Comparison of ENCODE assay signal across 8 cellular contexts in the genomic region with DNA sequence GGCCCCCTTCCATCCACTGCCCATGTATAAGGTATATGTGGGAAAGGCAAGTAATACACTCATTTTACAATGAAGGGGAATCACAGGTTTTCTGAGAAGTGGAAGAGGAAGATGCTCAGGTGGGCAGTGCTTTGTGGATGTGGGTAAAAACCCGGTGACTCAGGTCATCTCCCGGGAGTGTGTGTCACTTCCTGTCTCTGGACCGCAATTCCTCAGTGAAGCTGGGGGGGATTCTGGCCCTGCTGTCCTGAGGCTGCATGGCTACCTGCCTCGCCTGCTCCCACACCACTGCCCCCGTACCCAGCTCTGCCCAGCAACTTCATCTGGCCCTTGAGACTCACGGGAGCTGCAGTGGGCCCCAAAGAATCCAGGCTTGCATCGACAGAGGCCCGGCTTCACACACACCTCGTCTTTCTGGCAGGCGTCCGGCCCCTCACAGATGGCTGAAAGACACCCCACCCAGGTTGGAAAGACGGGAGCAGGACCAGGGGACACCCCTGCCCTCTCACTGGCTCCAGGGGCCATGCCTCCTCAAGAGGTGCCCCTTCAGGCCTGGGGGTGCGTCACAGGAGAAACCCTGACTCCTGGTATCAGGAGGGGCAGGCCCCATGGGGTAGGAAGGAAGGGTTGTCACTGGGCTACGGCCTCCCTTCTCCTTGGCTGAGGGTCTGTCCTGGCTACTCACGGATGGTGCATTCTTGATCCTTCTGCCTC. TPM values are rescaled to one million over a fixed set of nuclear protein-coding genes. Genes with fewer than 3 reads are reported as not detected.
DNase-seq lines count a peak whose midpoint lies in the region; ATAC-seq, FAIRE-seq and TF ChIP-seq lines count a peak whose summit lies in the region.

No MANE protein-coding gene starts in this region.

- no peak for DNase-seq in CD4-positive, alpha-beta memory T cell
- peak; percentile 92 for DNase-seq in HT1080 (ENCODE audit: low read depth)
- DNase-seq in astrocyte (ENCODE audit: low read depth) = no peak
- no peak for DNase-seq in NCI-H524 (lab: John Stamatoyannopoulos, UW)
- no peak for DNase-seq in NCI-H2029 treated with DMSO at 0.1 percent for 48 hours (lab: John Stamatoyannopoulos, UW)

- no peaks in the 10 kb centered on the region for H3K36me3 ChIP-seq in CD4-positive, alpha-beta memory T cell (ENCODE audit: insufficient read depth, low read length)
- no peaks in the 10 kb centered on the region for H3K36me3 ChIP-seq in astrocyte (ENCODE audit: insufficient read depth, low read length)

- H3K79me2 ChIP-seq in astrocyte (ENCODE audit: insufficient read depth, low read length) = no peaks in the 10 kb centered on the region

- no peak overlapping the region for H3K4me3 ChIP-seq in CD4-positive, alpha-beta memory T cell (ENCODE audit: low read length in 2 of 2)
- H3K4me3 ChIP-seq in astrocyte (ENCODE audit: insufficient read depth, low read depth, low read length) (peak overlapping the region; percentile 48), mononuclear cell (ENCODE audit: low read length) (peak overlapping the region; percentile 37)

- FAIRE-seq in astrocyte (lab: Jason Lieb, UNC) = no peak

- H3K9me3 Mint-ChIP-seq in CD4-positive, alpha-beta memory T cell = no peaks in the 10 kb centered on the region
- H3K9me3 Mint-ChIP-seq in astrocyte (ENCODE audit: unreplicated experiment) = no peaks in the 10 kb centered on the region

- ATAC-seq in GM19452 (IDR thresholded peaks at IDR 0.05; ENCODE audit: unreplicated experiment) = no peak
- no peak for ATAC-seq in HG03354 (IDR thresholded peaks at IDR 0.05; ENCODE audit: poor library complexity, severe bottlenecking, unreplicated experiment)

- H3K27me3 Mint-ChIP-seq in CD4-positive, alpha-beta memory T cell = no peaks in the 10 kb centered on the region
- H3K27me3 Mint-ChIP-seq in astrocyte (ENCODE audit: low read depth, unreplicated experiment) = peaks cover 2% of the 10 kb centered on the region

- no peaks in the 10 kb centered on the region for H3K27me3 ChIP-seq in CD4-positive, alpha-beta memory T cell (ENCODE audit: insufficient read depth, low read length)
- H3K27me3 ChIP-seq in astrocyte (ENCODE audit: insufficient read depth, low read length) (no peaks in the 10 kb centered on the region), mononuclear cell (ENCODE audit: insufficient read depth, low read length) (no peaks in the 10 kb centered on the region)

- CTCF ChIA-PET in CD4-positive, alpha-beta memory T cell (lab: Charles Lee; ENCODE audit: partially characterized antibody) = no interaction called here

- H3K27ac Mint-ChIP-seq in CD4-positive, alpha-beta memory T cell = peak overlapping the region in 6 of 7 donors; percentile 8 to 90 (median 27)
- H3K27ac Mint-ChIP-seq in astrocyte (ENCODE audit: unreplicated experiment) = no peak overlapping the region

- POLR2A ChIA-PET in CD4-positive, alpha-beta memory T cell (lab: Charles Lee; ENCODE audit: partially characterized antibody) = interaction anchor here (0.7 to 1.4 kb wide), 2 partner anchors 16 to 748 kb away, joined by 3 to 4 read pairs; a partner anchor contains a TSS

- peaks cover under 1% of the 10 kb centered on the region for H4K20me1 ChIP-seq in astrocyte (ENCODE audit: insufficient read depth, low read length)

- intact Hi-C loops in CD4-positive, alpha-beta memory T cell (cut with micrococcal nuclease) = loop anchor here (5.0 to 10.0 kb wide), 5 partner anchors 38 to 620 kb away; a partner anchor contains a TSS

- H3K9me3 ChIP-seq in CD4-positive, alpha-beta memory T cell (ENCODE audit: control insufficient read depth in 1 of 2, low read length in 2 of 2) = no peaks in the 10 kb centered on the region
- H3K9me3 ChIP-seq in astrocyte (ENCODE audit: insufficient read depth, low read depth, low read length) (no peaks in the 10 kb centered on the region), mononuclear cell (ENCODE audit: low read depth, low read length) (no peaks in the 10 kb centered on the region)

- H3K27ac ChIP-seq in CD4-positive, alpha-beta memory T cell (ENCODE audit: low read depth, low read length) = no peak overlapping the region
- no peak overlapping the region for H3K27ac ChIP-seq in astrocyte (ENCODE audit: low read depth, low read length)

- peak overlapping the region; percentile 84 for H3K4me2 ChIP-seq in astrocyte (ENCODE audit: low read length)

- H3K36me3 Mint-ChIP-seq in CD4-positive, alpha-beta memory T cell = peaks cover 0 to 1% of the 10 kb centered on the region in 2 donors
- peaks cover 2% of the 10 kb centered on the region for H3K36me3 Mint-ChIP-seq in astrocyte (ENCODE audit: low read depth, unreplicated experiment)

- peaks cover 21% of the 10 kb centered on the region for H3K4me1 ChIP-seq in CD4-positive, alpha-beta memory T cell (ENCODE audit: insufficient read depth, low read length)
- H3K4me1 ChIP-seq in astrocyte (ENCODE audit: insufficient read depth, low read length) (peaks cover 25% of the 10 kb centered on the region), mononuclear cell (ENCODE audit: insufficient read depth, low read length) (peaks cover 50% of the 10 kb centered on the region)

- no peak overlapping the region for H2AFZ ChIP-seq in astrocyte (ENCODE audit: low read depth, low read length)

- H3K4me1 Mint-ChIP-seq in CD4-positive, alpha-beta memory T cell = peaks cover 5 to 27% (median 14%) of the 10 kb centered on the region in 4 donors
- peaks cover 17% of the 10 kb centered on the region for H3K4me1 Mint-ChIP-seq in astrocyte (ENCODE audit: low read depth, unreplicated experiment)

- H3K4me3 Mint-ChIP-seq in CD4-positive, alpha-beta memory T cell = peak overlapping the region; percentile 69 to 94 (median 80)
- peak overlapping the region; percentile 79 for H3K4me3 Mint-ChIP-seq in astrocyte (ENCODE audit: unreplicated experiment)

- peak overlapping the region; percentile 38 for H3K9ac ChIP-seq in astrocyte (ENCODE audit: low read length)

- no peak for TF ChIP-seq CTCF in astrocyte (IDR thresholded peaks at IDR 0.05; ENCODE audit: insufficient read depth, low read depth, low read length)

RNA-seq across cellular contexts. Expression of a gene that starts 0.9 kb away (rescaled TPM):
- total RNA-seq in CD4-positive, alpha-beta memory T cell = 1 to 10 TPM; 1.6 TPM
- under 1 TPM in 1 of 2 donors, not detected in 1; 0.21 TPM for polyA plus RNA-seq in CD4-positive, alpha-beta memory T cell
- 1.5 and 2.5 TPM in 2 replicates for total RNA-seq in HT1080 (2014; rRNA removed; shearing (Covaris generic))
- polyA plus RNA-seq in HT1080 (2015; cell fraction: cytosol; rRNA removed) = 1.2 and 1.6 TPM in 2 replicates
- polyA plus RNA-seq in HT1080 (2015; cell fraction: nucleus; rRNA removed) = 2.1 and 2.8 TPM in 2 replicates
- total RNA-seq in astrocyte (2.9 and 3.9 TPM in 2 replicates), mononuclear cell (4.6 TPM)

RNA-seq across cellular contexts. Expression of a gene that starts 5.0 kb away (rescaled TPM):
- total RNA-seq in CD4-positive, alpha-beta memory T cell = 1 to 10 TPM; 2.0 to 2.2 TPM
- 1 to 10 TPM; 4.2 to 4.9 TPM for polyA plus RNA-seq in CD4-positive, alpha-beta memory T cell
- total RNA-seq in HT1080 (2014; rRNA removed; shearing (Covaris generic)) = 8.0 and 8.9 TPM in 2 replicates
- 4.8 and 4.9 TPM in 2 replicates for polyA plus RNA-seq in HT1080 (2015; cell fraction: cytosol; rRNA removed)
- 3.7 and 8.2 TPM in 2 replicates for polyA plus RNA-seq in HT1080 (2015; cell fraction: nucleus; rRNA removed)
- 7.5 and 7.8 TPM in 2 replicates for total RNA-seq in astrocyte
- 6.7 TPM for total RNA-seq in mononuclear cell

RNA-seq across cellular contexts. Expression of a gene that starts 16.0 kb away (rescaled TPM):
- total RNA-seq in CD4-positive, alpha-beta memory T cell = 1 to 10 TPM; 1.9 to 3.3 TPM
- under 1 TPM; 0.56 to 0.70 TPM for polyA plus RNA-seq in CD4-positive, alpha-beta memory T cell
- 3.5 and 3.9 TPM in 2 replicates for total RNA-seq in HT1080 (2014; rRNA removed; shearing (Covaris generic))
- 3.1 and 3.3 TPM in 2 replicates for polyA plus RNA-seq in HT1080 (2015; cell fraction: cytosol; rRNA removed)
- polyA plus RNA-seq in HT1080 (2015; cell fraction: nucleus; rRNA removed) = 4.8 and 6.9 TPM in 2 replicates
- total RNA-seq in astrocyte = 17.9 and 18.0 TPM in 2 replicates
- 88.4 TPM for total RNA-seq in mononuclear cell

RNA-seq across cellular contexts. Expression of a gene that starts 40.0 kb away (rescaled TPM):
- 100 to 1,000 TPM; 429 to 464 TPM for total RNA-seq in CD4-positive, alpha-beta memory T cell
- polyA plus RNA-seq in CD4-positive, alpha-beta memory T cell = 100 to 1,000 TPM in 1 of 2 donors, 10 to 100 TPM in 1; 87.9 to 225 TPM
- 107 and 117 TPM in 2 replicates for total RNA-seq in HT1080 (2014; rRNA removed; shearing (Covaris generic))
- 95.3 and 107 TPM in 2 replicates for polyA plus RNA-seq in HT1080 (2015; cell fraction: cytosol; rRNA removed)
- 341 and 342 TPM in 2 replicates for polyA plus RNA-seq in HT1080 (2015; cell fraction: nucleus; rRNA removed)
- total RNA-seq in astrocyte = 202 TPM in 2 replicates
- 186 TPM for total RNA-seq in mononuclear cell

Comparison
In these comparisons a context has a peak if more than half of its experiments do, and no peak if none do; other contexts are left out.
1. H3K4me3 ChIP-seq: peak in astrocyte (single experiment) and mononuclear cell (single experiment); none in CD4-positive, alpha-beta memory T cell (0 of 2).